19 cellular contexts compared by ENCODE assay signal in the genomic region with DNA sequence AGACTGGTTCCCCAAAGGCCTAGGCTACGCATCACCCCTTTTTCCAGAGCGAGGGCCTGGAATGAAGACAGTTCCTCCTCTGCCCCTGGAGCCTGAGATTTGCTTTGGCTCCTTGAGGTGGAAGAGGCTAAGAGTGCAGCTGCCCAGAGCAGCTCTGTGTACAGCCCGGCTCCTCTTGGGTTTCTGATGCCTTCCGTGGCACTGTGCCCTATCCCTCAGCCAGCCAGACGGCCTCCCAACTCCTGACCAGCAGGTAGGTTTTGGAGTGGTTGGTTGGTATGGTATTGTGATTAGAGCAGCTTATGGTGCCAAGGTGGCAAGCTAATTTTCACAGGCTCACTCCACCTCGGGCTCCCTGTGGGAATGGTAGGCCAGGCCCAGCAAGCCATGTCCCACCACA.
DNase-seq lines count a peak whose midpoint lies in the region; ATAC-seq and TF ChIP-seq lines count a peak whose summit lies in the region.
"Had no signal": no experiment of that assay in that cellular context is flagged by ENCODE, and none has a peak within 500 bp of the region (broad histone marks: within the 10 kb centered on the region; RNA-seq: fewer than 3 reads in every experiment).

No MANE protein-coding gene starts in this region.

- H3K9me3 Mint-ChIP-seq in Caco-2 (ENCODE audit: unreplicated experiment) (no peaks in the 10 kb centered on the region), H9 (no peaks in the 10 kb centered on the region), mesothelial cell of epicardium (no peaks in the 10 kb centered on the region)
- H3K9me3 Mint-ChIP-seq in CD4-positive, alpha-beta memory T cell: peaks cover 0 to 4% (median 0%) of the 10 kb centered on the region in 8 donors

- H4K91ac ChIP-seq in H9 (ENCODE audit: insufficient read length, low read depth, low read length): no peak overlapping the region

- no peak overlapping the region for H3K9ac ChIP-seq in H9 (ENCODE audit: extremely low read depth, insufficient read length, low read length)
- H3K9ac ChIP-seq: KMS-11 had no signal

- H2BK15ac ChIP-seq in H9 (ENCODE audit: low read depth, low read length): no peak overlapping the region

- intact Hi-C loops in Caco-2 (cut with micrococcal nuclease; ENCODE audit: unreplicated experiment): no loop called here
- intact Hi-C loops in left ventricle myocardium superior (cut with micrococcal nuclease): no loop called here
- intact Hi-C loops in CD4-positive, alpha-beta memory T cell (cut with micrococcal nuclease): no loop called here

- CTCF ChIA-PET in Caco-2 (lab: Charles Lee): no interaction called here
- CTCF ChIA-PET in CD4-positive, alpha-beta memory T cell (lab: Charles Lee; ENCODE audit: partially characterized antibody): interaction anchor here (1.3 kb wide), 1 partner anchor 38 kb away, joined by 4 read pairs; no protein-coding TSS in a partner anchor

- no peak overlapping the region for H2BK12ac ChIP-seq in H9 (ENCODE audit: insufficient read length, low read depth, low read length)

- H3K27me3 Mint-ChIP-seq in Caco-2 (ENCODE audit: insufficient read depth, unreplicated experiment) (no peaks in the 10 kb centered on the region), H9 (ENCODE audit: low read depth) (no peaks in the 10 kb centered on the region), mesothelial cell of epicardium (ENCODE audit: low read depth) (no peaks in the 10 kb centered on the region)
- peaks cover 2 to 5% of the 10 kb centered on the region in 2 donors for H3K27me3 Mint-ChIP-seq in CD4-positive, alpha-beta memory T cell

- no peak overlapping the region for H2AFZ ChIP-seq in H9 (ENCODE audit: low read length)

- H3K27ac Mint-ChIP-seq in Caco-2 (ENCODE audit: unreplicated experiment) (peak overlapping the region; percentile 71), H9 (no peak overlapping the region), mesothelial cell of epicardium (peak overlapping the region; percentile 83)
- H3K27ac Mint-ChIP-seq in CD4-positive, alpha-beta memory T cell: no peak overlapping the region

- no peaks in the 10 kb centered on the region for H3K36me3 ChIP-seq in Caco-2 (ENCODE audit: control insufficient read depth, insufficient read depth, low read length)
- H3K36me3 ChIP-seq in CD4-positive, alpha-beta memory T cell (ENCODE audit: insufficient read depth, low read length): no peaks in the 10 kb centered on the region
- H3K36me3 ChIP-seq: BE2C had no signal

- H2AK5ac ChIP-seq in H9 (ENCODE audit: insufficient read length, low read length): no peak overlapping the region

- H3K4me2 ChIP-seq in H9 (ENCODE audit: insufficient read depth, insufficient read length, low read length): no peak overlapping the region
- H3K4me2 ChIP-seq: KMS-11 had no signal

- H4K8ac ChIP-seq in H9 (replicated peaks; ENCODE audit: insufficient read length, low read depth, low read length): no peak overlapping the region

- DNase-seq in Caco-2 (no peak), H9 (no peak), left ventricle myocardium superior (peak; percentile 41), mesothelial cell of epicardium (ENCODE audit: low spot score in 2 of 2, unreplicated experiment in 2 of 2) (no peak), NCI-H187 (lab: John Stamatoyannopoulos, UW) (no peak), hypothalamus (lab: John Stamatoyannopoulos, UW) (no peak)
- no peak for DNase-seq in CD4-positive, alpha-beta memory T cell
- DNase-seq in effector CD8-positive, alpha-beta T cell (lab: John Stamatoyannopoulos, UW): no peak
- DNase-seq: BE2C, GDM1, NCI-H1105, NCI-H2081, NCI-H2171, NCI-H345, NCI-H524, NCI-H82, OCI-M1, SHP77 had no signal

- no peaks in the 10 kb centered on the region for H3K79me1 ChIP-seq in H9 (ENCODE audit: insufficient read depth, low read depth, low read length, poor library complexity, severe bottlenecking)

- H3K18ac ChIP-seq in H9 (ENCODE audit: insufficient read length, low read depth, low read length): no peak overlapping the region

- H3K14ac ChIP-seq in H9 (ENCODE audit: insufficient read depth, low read length): peak overlapping the region; percentile 8; the same call in 1 of the 2 replicates

- ATAC-seq in left ventricle myocardium superior: peak; percentile 43

- no peaks in the 10 kb centered on the region for H3K79me2 ChIP-seq in H9 (ENCODE audit: insufficient read depth, low read length)

- H3K4me3 Mint-ChIP-seq in Caco-2 (ENCODE audit: unreplicated experiment) (no peak overlapping the region), H9 (no peak overlapping the region), mesothelial cell of epicardium (no peak overlapping the region)
- H3K4me3 Mint-ChIP-seq in CD4-positive, alpha-beta memory T cell: peak overlapping the region in 1 of 8 donors; percentile 45

- H3K36me3 Mint-ChIP-seq in Caco-2 (ENCODE audit: insufficient read depth, unreplicated experiment) (peaks cover 9% of the 10 kb centered on the region), H9 (ENCODE audit: insufficient read depth in 1 of 3, low read depth in 3 of 3) (no peaks in the 10 kb centered on the region), mesothelial cell of epicardium (peaks cover 2% of the 10 kb centered on the region)
- peaks cover 0 to 3% of the 10 kb centered on the region in 2 donors for H3K36me3 Mint-ChIP-seq in CD4-positive, alpha-beta memory T cell

- H4K20me1 ChIP-seq in H9 (ENCODE audit: control insufficient read depth, insufficient read depth, insufficient read length): no peaks in the 10 kb centered on the region

- no peak overlapping the region for H3K4me3 ChIP-seq in Caco-2 (ENCODE audit: low read depth, low read length)
- H3K4me3 ChIP-seq in CD4-positive, alpha-beta memory T cell (ENCODE audit: low read length in 2 of 2): no peak overlapping the region

- no peak overlapping the region for H2BK5ac ChIP-seq in H9 (ENCODE audit: insufficient read length, low read length)

- no peak overlapping the region for H3T11ph ChIP-seq in H9 (ENCODE audit: low read length)

- H4K5ac ChIP-seq in H9 (ENCODE audit: insufficient read length, low read depth, low read length): no peak overlapping the region

- no CpG with 5 or more reads among the region's 6 CpGs for WGBS in H9 (ENCODE audit: extremely low coverage, insufficient read length, low lambda C conversion rate)

- H2BK120ac ChIP-seq in H9 (ENCODE audit: low read depth, low read length, poor library complexity, severe bottlenecking): no peak overlapping the region

- POLR2A ChIA-PET in Caco-2 (lab: Charles Lee): no interaction called here
- POLR2A ChIA-PET in CD4-positive, alpha-beta memory T cell (lab: Charles Lee; ENCODE audit: partially characterized antibody): no interaction called here

- no peak overlapping the region for H2BK20ac ChIP-seq in H9 (ENCODE audit: low read depth, low read length, poor library complexity, severe bottlenecking)

- H3K4ac ChIP-seq in H9 (ENCODE audit: low read depth, low read length): no peak overlapping the region; the same call in 1 of the 2 replicates

- H3K23ac ChIP-seq in H9 (ENCODE audit: insufficient read length, low read depth, low read length): no peak overlapping the region

- TF ChIP-seq CTCF in Caco-2 (IDR thresholded peaks at IDR 0.05; ENCODE audit: insufficient read depth in 1 of 2, low read depth in 1 of 2, low read length in 1 of 2, severe bottlenecking in 1 of 2, unreplicated experiment in 1 of 2): no peak
- TF ChIP-seq CTCF in H9 (conservative IDR thresholded peaks at IDR 0.05): no peak
- TF ChIP-seq CTCF in mesothelial cell of epicardium (IDR thresholded peaks at IDR 0.05; ENCODE audit: unreplicated experiment): no peak

- H3K9me3 ChIP-seq in Caco-2 (no peaks in the 10 kb centered on the region), H9 (ENCODE audit: control insufficient read depth, low read depth, low read length) (no peaks in the 10 kb centered on the region)
- H3K9me3 ChIP-seq in CD4-positive, alpha-beta memory T cell (ENCODE audit: control insufficient read depth in 1 of 2, low read length in 2 of 2): no peaks in the 10 kb centered on the region
- H3K9me3 ChIP-seq: BE2C had no signal

- H3K4me1 Mint-ChIP-seq in Caco-2 (ENCODE audit: low read depth, unreplicated experiment) (peaks cover 7% of the 10 kb centered on the region), H9 (peaks cover 10 to 19% of the 10 kb centered on the region in 2 experiments), mesothelial cell of epicardium (peaks cover 48% of the 10 kb centered on the region)
- peaks cover 0 to 1% (median 0%) of the 10 kb centered on the region in 4 donors for H3K4me1 Mint-ChIP-seq in CD4-positive, alpha-beta memory T cell

- no peaks in the 10 kb centered on the region for H3K27me3 ChIP-seq in Caco-2 (replicated peaks; ENCODE audit: control insufficient read depth, insufficient read depth, low read length)
- no peaks in the 10 kb centered on the region for H3K27me3 ChIP-seq in H9 (ENCODE audit: insufficient read depth, low read length)
- H3K27me3 ChIP-seq in CD4-positive, alpha-beta memory T cell (ENCODE audit: insufficient read depth, low read length): no peaks in the 10 kb centered on the region
- H3K27me3 ChIP-seq: BE2C had no signal

- no TSS peak for BruUV-seq in Caco-2 (replicated peaks; lab: Mats Ljungman, UMichigan)

- peaks cover 5% of the 10 kb centered on the region for H3K4me1 ChIP-seq in Caco-2
- H3K4me1 ChIP-seq in H9 (ENCODE audit: insufficient read depth, low read length): no peaks in the 10 kb centered on the region
- H3K4me1 ChIP-seq in CD4-positive, alpha-beta memory T cell (ENCODE audit: insufficient read depth, low read length): no peaks in the 10 kb centered on the region
- H3K4me1 ChIP-seq: BE2C had no signal

- no peaks in the 10 kb centered on the region for H3K23me2 ChIP-seq in H9 (ENCODE audit: insufficient read length, low read depth, low read length, poor library complexity, severe bottlenecking)

- no peak overlapping the region for H3K56ac ChIP-seq in H9 (ENCODE audit: insufficient read length, low read depth, low read length)

- H3K27ac ChIP-seq in H9 (ENCODE audit: insufficient read length, low read depth, low read length): no peak overlapping the region
- no peak overlapping the region for H3K27ac ChIP-seq in CD4-positive, alpha-beta memory T cell (ENCODE audit: low read depth, low read length)
- H3K27ac ChIP-seq: KMS-11 had no signal

Comparison
In these comparisons a context has a peak if more than half of its experiments do, and no peak if none do; other contexts are left out.
1. H3K27ac Mint-ChIP-seq: peak in Caco-2 (single experiment) and mesothelial cell of epicardium (single experiment); none in H9 (0 of 3) and CD4-positive, alpha-beta memory T cell (0 of 7).